ENCODE assay signal across 9 cellular contexts in the genomic region with DNA sequence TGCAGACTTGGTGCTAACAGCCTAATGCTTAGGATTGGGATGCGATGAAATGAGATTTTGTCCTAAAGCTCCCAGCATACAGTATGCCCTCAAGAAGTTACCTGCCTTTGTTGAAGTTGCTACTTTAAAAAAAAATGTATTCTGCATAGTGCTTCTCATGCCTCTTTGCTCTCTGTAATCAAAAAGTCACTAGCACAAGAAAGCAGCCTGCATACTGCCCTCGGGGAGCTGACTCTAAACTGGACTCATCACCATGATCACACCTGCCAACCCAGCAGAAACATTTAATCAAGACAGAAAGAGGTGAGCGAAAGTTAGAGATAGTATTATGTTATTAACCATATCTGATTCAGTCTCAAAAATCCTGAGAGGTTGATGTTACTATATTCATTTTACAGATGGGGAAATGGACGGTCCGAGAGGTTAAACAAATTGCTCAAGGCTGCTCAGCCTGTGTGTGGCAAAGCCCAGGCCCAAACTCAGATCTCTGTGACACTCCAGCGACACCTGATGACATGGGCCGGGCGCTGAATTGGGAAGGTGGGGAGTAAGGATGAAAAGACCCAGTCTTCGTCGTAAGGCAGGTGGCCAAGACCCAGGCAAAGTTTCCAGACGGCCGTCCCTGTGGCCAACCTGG.
DNase-seq lines count a peak whose midpoint lies in the region; ATAC-seq lines count a peak whose summit lies in the region.
"Had no signal": no experiment of that assay in that cellular context is flagged by ENCODE, and none has a peak within 500 bp of the region (broad histone marks: within the 10 kb centered on the region; RNA-seq: fewer than 3 reads in every experiment).

No MANE protein-coding gene starts in this region.

- ATAC-seq in HG03354 (IDR thresholded peaks at IDR 0.05; ENCODE audit: poor library complexity, severe bottlenecking, unreplicated experiment) (peak; percentile 1), HG03460 (IDR thresholded peaks at IDR 0.05; ENCODE audit: unreplicated experiment) (no peak)

- H3K36me3 ChIP-seq in duodenal mucosa (ENCODE audit: control insufficient read depth in 1 of 2, insufficient read depth in 2 of 2, low read length in 2 of 2) (no peaks in the 10 kb centered on the region), rectal smooth muscle tissue (ENCODE audit: control insufficient read depth, insufficient read depth, low read length) (no peaks in the 10 kb centered on the region)

- H3K4me1 ChIP-seq in duodenal mucosa (ENCODE audit: control insufficient read depth in 1 of 2, insufficient read depth in 2 of 2, low read length in 2 of 2) (peaks cover 15 to 20% of the 10 kb centered on the region in 2 donors), rectal smooth muscle tissue (ENCODE audit: control insufficient read depth, insufficient read depth, low read length) (peaks cover 6% of the 10 kb centered on the region)

- H3K27ac ChIP-seq in duodenal mucosa (ENCODE audit: low read depth, low read length) (no peak overlapping the region), rectal smooth muscle tissue (ENCODE audit: low read depth, low read length) (no peak overlapping the region)
- H3K27ac ChIP-seq: 22Rv1 had no signal

- peak; percentile 61 for DNase-seq in DMS53 (lab: John Stamatoyannopoulos, UW)
- DNase-seq in DMS53 treated with DMSO at 0.1 percent for 48 hours (lab: John Stamatoyannopoulos, UW; ENCODE audit: unreplicated experiment), result no peak
- no peak for DNase-seq in EL
- no peak for DNase-seq in amygdala (lab: John Stamatoyannopoulos, UW)

- no peaks in the 10 kb centered on the region for H3K9me3 ChIP-seq in duodenal mucosa (ENCODE audit: control insufficient read depth in 1 of 2, low read length in 2 of 2)

- no peak overlapping the region for H3K9ac ChIP-seq in duodenal mucosa (ENCODE audit: low read depth in 1 of 2, low read length in 2 of 2)
- no peak overlapping the region for H3K9ac ChIP-seq in rectal smooth muscle tissue (ENCODE audit: low read length)

- peak overlapping the region; percentile 60 to 69 for H3K4me3 ChIP-seq in duodenal mucosa (ENCODE audit: low read depth in 1 of 2, low read length in 2 of 2)
- H3K4me3 ChIP-seq in rectal smooth muscle tissue (ENCODE audit: low read length), result peak overlapping the region; percentile 61

- H3K27me3 ChIP-seq in duodenal mucosa (ENCODE audit: control insufficient read depth in 1 of 2, insufficient read depth in 2 of 2, low read length in 2 of 2) (peaks cover 19 to 38% of the 10 kb centered on the region in 2 donors), rectal smooth muscle tissue (ENCODE audit: control insufficient read depth, insufficient read depth, low read length) (peaks cover 2% of the 10 kb centered on the region)
